In genomic region chr6:10174056-10174455, GRCh38 we compare ENCODE assay signal across 27 cellular contexts.
"Had no signal": no experiment of that assay in that cellular context is flagged by ENCODE, and none has a peak within 500 bp of the region (broad histone marks: within the 10 kb centered on the region; RNA-seq: fewer than 3 reads in every experiment).

No MANE protein-coding gene starts in this region.

- DNase-seq: naive thymus-derived CD8-positive, alpha-beta T cell; nephron progenitor cell; nucleus accumbens; pancreas; right cardiac atrium; right lobe of liver; sigmoid colon; small intestine; stimulated activated CD4-positive, alpha-beta T cell treated with anti-CD3 and anti-CD28 coated beads, Interleukin-15, amount 100 ng/mL, for 24 hours; stimulated activated CD4-positive, alpha-beta T cell treated with anti-CD3 and anti-CD28 coated beads, Interleukin-2, amount 100 ng/mL, for 24 hours; stimulated activated CD4-positive, alpha-beta T cell treated with anti-CD3 and anti-CD28 coated beads, Interleukin-2, amount 100 ng/mL, for 48 hours; stimulated activated CD4-positive, alpha-beta T cell treated with anti-CD3 and anti-CD28 coated beads, Interleukin-4, amount 100 ng/mL, for 24 hours; stimulated activated naive B cell treated with anti-CD40 and anti-IgM and Interleukin-4, amounts not matched to agents 10 μg/mL and 1 μg/mL and 100 μg/mL, for 72 hours; stimulated activated naive CD4-positive, alpha-beta T cell treated with Interleukin-2 at 50 U/mL for 16 hours; stomach; upper lobe of right lung; uterus had no signal

- H3K27ac ChIP-seq: neutrophil, pancreas, prostate gland, right lobe of liver, sigmoid colon, stomach, thoracic aorta, thyroid gland, tibial nerve, upper lobe of right lung, uterus had no signal

- ATAC-seq: naive thymus-derived CD8-positive, alpha-beta T cell; natural killer cell treated with Interleukin-12 subunit alpha and Interleukin-12 subunit beta and Interleukin-15 and Interleukin-18, amount 100 ng/mL, for 72 hours; pancreas; right cardiac atrium; right lobe of liver; stimulated activated effector memory CD8-positive, alpha-beta T cell treated with anti-CD3 and anti-CD28 coated beads, Interleukin-12 subunit alpha, Interleukin-12 subunit beta, amount 100 ng/mL, for 72 hours; stimulated activated naive B cell treated with anti-CD40 and anti-IgM and Interleukin-4, amounts not matched to agents 10 μg/mL and 1 μg/mL and 100 μg/mL, for 72 hours; upper lobe of right lung had no signal

- H3K27ac Mint-ChIP-seq: natural killer cell treated with Interleukin-12 subunit alpha and Interleukin-12 subunit beta and Interleukin-15 and Interleukin-18, amount 100 ng/mL, for 72 hours; nephron progenitor cell; stimulated activated effector memory CD8-positive, alpha-beta T cell treated with anti-CD3 and anti-CD28 coated beads, Interleukin-12 subunit alpha, Interleukin-12 subunit beta, amount 100 ng/mL, for 72 hours; stimulated activated naive B cell treated with anti-CD40 and anti-IgM and Interleukin-4, amounts not matched to agents 10 μg/mL and 1 μg/mL and 100 μg/mL, for 72 hours; stimulated activated naive CD8-positive, alpha-beta T cell treated with anti-CD3 and anti-CD28 coated beads, Interleukin-15, Interleukin-2, amounts not matched to agents 100 ng/mL and 50 ng/mL, for 24 hours; type B pancreatic cell had no signal

- H3K36me3 ChIP-seq: neutrophil, pancreas, prostate gland, right lobe of liver, sigmoid colon, stomach, thoracic aorta, thyroid gland, tibial nerve, upper lobe of right lung, uterus had no signal

- H3K9me3 ChIP-seq: neutrophil, pancreas, prostate gland, right lobe of liver, sigmoid colon, thoracic aorta, thyroid gland, tibial nerve, upper lobe of right lung, uterus had no signal

- H3K4me3 ChIP-seq: pancreas, prostate gland, right lobe of liver, sigmoid colon, stomach, thoracic aorta, thyroid gland, tibial nerve, upper lobe of right lung, uterus had no signal

- FAIRE-seq: pancreas, small intestine had no signal

- H3K4me1 Mint-ChIP-seq: stimulated activated effector memory CD8-positive, alpha-beta T cell treated with anti-CD3 and anti-CD28 coated beads, Interleukin-12 subunit alpha, Interleukin-12 subunit beta, amount 100 ng/mL, for 72 hours; stimulated activated naive B cell treated with anti-CD40 and anti-IgM and Interleukin-4, amounts not matched to agents 10 μg/mL and 1 μg/mL and 100 μg/mL, for 72 hours had no signal

- H3K4me1 ChIP-seq: pancreas, prostate gland, right lobe of liver, sigmoid colon, stomach, tibial nerve, upper lobe of right lung, uterus had no signal

- H3K27me3 Mint-ChIP-seq: natural killer cell treated with Interleukin-12 subunit alpha and Interleukin-12 subunit beta and Interleukin-15 and Interleukin-18, amount 100 ng/mL, for 72 hours; stimulated activated naive B cell treated with anti-CD40 and anti-IgM and Interleukin-4, amounts not matched to agents 10 μg/mL and 1 μg/mL and 100 μg/mL, for 72 hours; stimulated activated naive CD8-positive, alpha-beta T cell treated with anti-CD3 and anti-CD28 coated beads, Interleukin-15, Interleukin-2, amounts not matched to agents 100 ng/mL and 50 ng/mL, for 24 hours; type B pancreatic cell had no signal

- H3K27me3 ChIP-seq: neutrophil, pancreas, right lobe of liver, sigmoid colon, stomach, thyroid gland, tibial nerve, upper lobe of right lung, uterus had no signal

- H3K4me3 Mint-ChIP-seq: naive thymus-derived CD8-positive, alpha-beta T cell; natural killer cell treated with Interleukin-12 subunit alpha and Interleukin-12 subunit beta and Interleukin-15 and Interleukin-18, amount 100 ng/mL, for 72 hours; nephron progenitor cell; neural crest cell; stimulated activated effector memory CD8-positive, alpha-beta T cell treated with anti-CD3 and anti-CD28 coated beads, Interleukin-12 subunit alpha, Interleukin-12 subunit beta, amount 100 ng/mL, for 72 hours; stimulated activated naive B cell treated with anti-CD40 and anti-IgM and Interleukin-4, amounts not matched to agents 10 μg/mL and 1 μg/mL and 100 μg/mL, for 72 hours; stimulated activated naive CD8-positive, alpha-beta T cell treated with anti-CD3 and anti-CD28 coated beads, Interleukin-15, Interleukin-2, amounts not matched to agents 100 ng/mL and 50 ng/mL, for 24 hours; type B pancreatic cell had no signal

- H3K36me3 Mint-ChIP-seq: natural killer cell treated with Interleukin-12 subunit alpha and Interleukin-12 subunit beta and Interleukin-15 and Interleukin-18, amount 100 ng/mL, for 72 hours; stimulated activated effector memory CD8-positive, alpha-beta T cell treated with anti-CD3 and anti-CD28 coated beads, Interleukin-12 subunit alpha, Interleukin-12 subunit beta, amount 100 ng/mL, for 72 hours; stimulated activated naive B cell treated with anti-CD40 and anti-IgM and Interleukin-4, amounts not matched to agents 10 μg/mL and 1 μg/mL and 100 μg/mL, for 72 hours; type B pancreatic cell had no signal
